In genomic region chr20:16407251-16408067, GRCh38 we compare ENCODE assay signal across 1 cellular context.
TF ChIP-seq lines count a peak whose summit lies in the region.

No MANE protein-coding gene starts in this region.

TF ChIP-seq in HepG2, 621 proteins besides CTCF, POLR2A, EP300 and RAD21 (continued from another document):
- TF ChIP-seq PAXIP1 (CRISPR knock-in tag; conservative IDR thresholded peaks at IDR 0.05), result peak; percentile 47; the same call in 1 of the 2 replicates
- 0 out of 2 replicates have a peak, but pooled peaks have one; percentile 75 for TF ChIP-seq ARID3A (IDR thresholded peaks at IDR 0.05; ENCODE audit: low read depth, low read length)
- TF ChIP-seq PRMT3 (CRISPR knock-in tag; IDR thresholded peaks at IDR 0.05; ENCODE audit: borderline replicate concordance, low read depth), result no peak
- no peak for TF ChIP-seq CEBPB (IDR thresholded peaks at IDR 0.05; ENCODE audit: borderline replicate concordance, low read depth, low read length)
- peak; percentile 64; the same call in 1 of the 2 replicates for TF ChIP-seq FOXJ3 (CRISPR knock-in tag; IDR thresholded peaks at IDR 0.05; ENCODE audit: borderline replicate concordance)
- TF ChIP-seq HNF4A (CRISPR knock-in tag; IDR thresholded peaks at IDR 0.05), result peak; percentile 63
- TF ChIP-seq GLMP (CRISPR knock-in tag; IDR thresholded peaks at IDR 0.05; ENCODE audit: borderline replicate concordance), result no peak
- TF ChIP-seq KLF15 (CRISPR knock-in tag; IDR thresholded peaks at IDR 0.05; ENCODE audit: borderline replicate concordance), result no peak
- no peak for TF ChIP-seq SOX6 (IDR thresholded peaks at IDR 0.05)
- TF ChIP-seq SOX6 (CRISPR knock-in tag; IDR thresholded peaks at IDR 0.05), result peak; percentile 19; the same call in 1 of the 2 replicates
- TF ChIP-seq PHF21A (CRISPR knock-in tag; IDR thresholded peaks at IDR 0.05), result peak; percentile 32; the same call in 1 of the 2 replicates
- peak; percentile 49 for TF ChIP-seq NR2F6 (IDR thresholded peaks at IDR 0.05)
- TF ChIP-seq NR2F6 (CRISPR knock-in tag; IDR thresholded peaks at IDR 0.05), result 0 out of 2 replicates have a peak, but pooled peaks have one; percentile 14
- peak; percentile 43; the same call in 1 of the 2 replicates for TF ChIP-seq HDAC2 (CRISPR knock-in tag; IDR thresholded peaks at IDR 0.05)
- TF ChIP-seq PPARG (CRISPR knock-in tag; conservative IDR thresholded peaks at IDR 0.05), result 0 out of 2 replicates have a peak, but pooled peaks have one; percentile 27
- no peak for TF ChIP-seq ZNF678 (CRISPR knock-in tag; IDR thresholded peaks at IDR 0.05)
- TF ChIP-seq NR2F2 (IDR thresholded peaks at IDR 0.05; ENCODE audit: borderline replicate concordance, low read depth), result peak; percentile 53
- TF ChIP-seq FOXO4 (CRISPR knock-in tag; conservative IDR thresholded peaks at IDR 0.05), result no peak
- TF ChIP-seq ZNF841 (CRISPR knock-in tag; IDR thresholded peaks at IDR 0.05; ENCODE audit: borderline replicate concordance), result no peak
- no peak for TF ChIP-seq BHLHE40 (IDR thresholded peaks at IDR 0.05; ENCODE audit: low read length)
- TF ChIP-seq PBX2 (CRISPR knock-in tag; IDR thresholded peaks at IDR 0.05), result 0 out of 2 replicates have a peak, but pooled peaks have one; percentile 25
- peak; percentile 26; the same call in 1 of the 2 replicates for TF ChIP-seq CREM (IDR thresholded peaks at IDR 0.05)
- TF ChIP-seq CREM (CRISPR knock-in tag; IDR thresholded peaks at IDR 0.05), result no peak
- no peak for TF ChIP-seq ZNF44 (CRISPR knock-in tag; IDR thresholded peaks at IDR 0.05)
- TF ChIP-seq NFIC (IDR thresholded peaks at IDR 0.05; ENCODE audit: low read length), result peak; percentile 59; the same call in 1 of the 2 replicates
- 0 out of 2 replicates have a peak, but pooled peaks have one; percentile 24 for TF ChIP-seq FOXP4 (CRISPR knock-in tag; IDR thresholded peaks at IDR 0.05)
- no peak for TF ChIP-seq SOX13 (IDR thresholded peaks at IDR 0.05)
- 0 out of 4 replicates have a peak, but pooled peaks of 1 of the 2 experiments have one; percentile 26 for TF ChIP-seq SOX13 (CRISPR knock-in tag; conservative IDR thresholded peaks at IDR 0.05 in 1 of 2, IDR thresholded peaks at IDR 0.05 in 1 of 2)
- no peak for TF ChIP-seq ZNF766 (CRISPR knock-in tag; IDR thresholded peaks at IDR 0.05; ENCODE audit: borderline replicate concordance)
- no peak for TF ChIP-seq DR1 (CRISPR knock-in tag; IDR thresholded peaks at IDR 0.05)
- peak; percentile 72 for TF ChIP-seq TEAD3 (CRISPR knock-in tag; optimal IDR thresholded peaks at IDR 0.05; ENCODE audit: borderline replicate concordance)
- peak; percentile 80 for TF ChIP-seq ONECUT2 (CRISPR knock-in tag; IDR thresholded peaks at IDR 0.05)
